Comparison of ENCODE assay signal across 20 cellular contexts in the genomic region with DNA sequence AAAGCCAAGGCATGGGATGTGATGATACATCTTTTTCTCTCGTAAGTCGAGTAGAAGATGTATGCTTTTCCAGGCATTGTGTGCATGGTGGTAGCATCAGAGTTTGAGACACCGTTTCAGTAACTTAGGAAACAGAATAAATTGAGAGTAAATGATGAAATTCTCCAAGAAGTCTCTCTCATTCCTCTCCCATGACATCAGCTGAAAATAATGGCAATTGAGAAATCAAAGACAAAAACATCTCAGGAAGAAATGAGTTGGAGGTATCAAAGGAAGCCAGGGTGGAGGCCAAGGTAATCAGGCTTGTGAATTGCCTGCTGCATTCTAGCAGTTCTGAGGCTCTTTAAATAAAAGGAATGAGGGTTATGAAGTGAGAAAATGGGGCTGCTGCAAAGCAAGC. TPM values are rescaled to one million over a fixed set of nuclear protein-coding genes. Genes with fewer than 3 reads are reported as not detected.
DNase-seq lines count a peak whose midpoint lies in the region; ATAC-seq and TF ChIP-seq lines count a peak whose summit lies in the region.
"Had no signal": no experiment of that assay in that cellular context is flagged by ENCODE, and none has a peak within 500 bp of the region (broad histone marks: within the 10 kb centered on the region; RNA-seq: fewer than 3 reads in every experiment).

No MANE protein-coding gene starts in this region.

- H3K36me3 Mint-ChIP-seq in mesothelial cell of epicardium = no peaks in the 10 kb centered on the region
- no peaks in the 10 kb centered on the region for H3K36me3 Mint-ChIP-seq in nephron progenitor cell (ENCODE audit: low read depth)
- H3K36me3 Mint-ChIP-seq: CD8-positive, alpha-beta T cell; immature natural killer cell had no signal

- H4K20me1 ChIP-seq in fibroblast of lung (ENCODE audit: control insufficient read depth, extremely low read depth, insufficient read depth, low read length) = no peaks in the 10 kb centered on the region

- H3K27ac ChIP-seq in fibroblast of lung (ENCODE audit: insufficient read depth, low read length) = no peak overlapping the region
- H3K27ac ChIP-seq: adrenal gland, upper lobe of left lung had no signal

- no peaks in the 10 kb centered on the region for H3K27me3 ChIP-seq in fibroblast of lung (ENCODE audit: control insufficient read depth, insufficient read depth, low read length)
- H3K27me3 ChIP-seq: adrenal gland, upper lobe of left lung had no signal

- H3K4me3 ChIP-seq in fibroblast of lung (replicated peaks in 1 of 4; ENCODE audit: control extremely low read depth in 1 of 4, insufficient read depth in 1 of 4, low read depth in 3 of 4, low read length in 4 of 4) = no peak overlapping the region
- H3K4me3 ChIP-seq: adrenal gland, upper lobe of left lung had no signal

- no peak overlapping the region for H3K4me3 Mint-ChIP-seq in mesothelial cell of epicardium
- no peak overlapping the region for H3K4me3 Mint-ChIP-seq in nephron progenitor cell
- H3K4me3 Mint-ChIP-seq: CD8-positive, alpha-beta T cell; immature natural killer cell; neural crest cell had no signal

- ATAC-seq in GM18867 (IDR thresholded peaks at IDR 0.05; ENCODE audit: unreplicated experiment) = no peak
- no peak for ATAC-seq in activated CD4-positive, CD25-positive, alpha-beta regulatory T cell treated with anti-CD3 and anti-CD28 coated beads, Interleukin-2, amount 50 U/mL, for 24 hours
- ATAC-seq: CD8-positive, alpha-beta T cell; Right ventricle myocardium inferior had no signal

- no peaks in the 10 kb centered on the region for H3K36me3 ChIP-seq in fibroblast of lung (ENCODE audit: control insufficient read depth, insufficient read depth, low read length)
- H3K36me3 ChIP-seq: adrenal gland, upper lobe of left lung had no signal

- H3K9me3 ChIP-seq in fibroblast of lung (ENCODE audit: control insufficient read depth, insufficient read depth, low read depth, low read length) = no peaks in the 10 kb centered on the region
- H3K9me3 ChIP-seq: adrenal gland, upper lobe of left lung had no signal

- H3K27ac Mint-ChIP-seq in mesothelial cell of epicardium (peak overlapping the region; percentile 57), nephron progenitor cell (no peak overlapping the region)
- H3K27ac Mint-ChIP-seq: activated T-helper 2 cell treated with anti-CD3 and anti-CD28 coated beads, Interferon-gamma antibody, Interleukin-2, Interleukin-4, amounts not matched to agents 10 μg/mL and 5 μg/mL and 100 μg/mL, durations not matched to agents 14 hours and 24 hours and 36 hours; CD8-positive, alpha-beta T cell; immature natural killer cell had no signal

- H3K9me3 Mint-ChIP-seq in mesothelial cell of epicardium (no peaks in the 10 kb centered on the region), nephron progenitor cell (no peaks in the 10 kb centered on the region)
- H3K9me3 Mint-ChIP-seq: activated T-helper 2 cell treated with anti-CD3 and anti-CD28 coated beads, Interferon-gamma antibody, Interleukin-2, Interleukin-4, amounts not matched to agents 10 μg/mL and 5 μg/mL and 100 μg/mL, durations not matched to agents 14 hours and 24 hours and 36 hours; CD8-positive, alpha-beta T cell; immature natural killer cell; neural crest cell had no signal

- H3K4me1 Mint-ChIP-seq in mesothelial cell of epicardium = peaks cover 18% of the 10 kb centered on the region
- no peaks in the 10 kb centered on the region for H3K4me1 Mint-ChIP-seq in nephron progenitor cell
- H3K4me1 Mint-ChIP-seq: immature natural killer cell, neural crest cell had no signal

- H3K9ac ChIP-seq in fibroblast of lung (ENCODE audit: insufficient read depth, low read length) = no peak overlapping the region

- TF ChIP-seq CTCF in fibroblast of lung (conservative IDR thresholded peaks at IDR 0.05 in 1 of 2, IDR thresholded peaks at IDR 0.05 in 1 of 2; ENCODE audit: low read depth in 1 of 2, low read length in 2 of 2) (no peak), mesothelial cell of epicardium (IDR thresholded peaks at IDR 0.05; ENCODE audit: unreplicated experiment) (no peak), nephron progenitor cell (IDR thresholded peaks at IDR 0.05) (no peak)

- peaks cover 2% of the 10 kb centered on the region for H3K4me1 ChIP-seq in fibroblast of lung (ENCODE audit: control insufficient read depth, extremely low read depth, insufficient read depth, low read length)
- H3K4me1 ChIP-seq: adrenal gland, upper lobe of left lung had no signal

- peak; percentile 24 for DNase-seq in AG08396 (ENCODE audit: low spot score)
- DNase-seq in LHCN-M2 (ENCODE audit: low read depth) = peak; percentile 64
- DNase-seq in fibroblast of lung (ENCODE audit: low read depth in 2 of 2) = peak; percentile 74 to 76
- DNase-seq in mesothelial cell of epicardium (ENCODE audit: low spot score in 2 of 2, unreplicated experiment in 2 of 2) = no peak
- no peak for DNase-seq in epidermal melanocyte (ENCODE audit: insufficient read length, low spot score)
- DNase-seq in nephron progenitor cell = no peak
- DNase-seq: adrenal gland; CD8-positive, alpha-beta T cell; DMS79; immature natural killer cell; NCI-H1694 treated with DMSO at 0.1 percent for 48 hours; NCI-H446; stimulated activated naive CD4-positive, alpha-beta T cell treated with Interleukin-2 at 50 U/mL for 16 hours; upper lobe of left lung had no signal

- H3K4me2 ChIP-seq in fibroblast of lung (ENCODE audit: extremely low read depth, insufficient read depth, low read length) = no peak overlapping the region

- peaks cover 9% of the 10 kb centered on the region for H3K27me3 Mint-ChIP-seq in mesothelial cell of epicardium (ENCODE audit: low read depth)
- H3K27me3 Mint-ChIP-seq in nephron progenitor cell (ENCODE audit: low read depth, poor library complexity) = no peaks in the 10 kb centered on the region

- no peaks in the 10 kb centered on the region for H3K79me2 ChIP-seq in fibroblast of lung (ENCODE audit: control insufficient read depth, insufficient read depth, low read length)

- H2AFZ ChIP-seq in fibroblast of lung (ENCODE audit: low read length) = no peak overlapping the region

RNA-seq across cellular contexts. Expression of gene SGCD, which starts 53.9 kb away (rescaled TPM):
- 18.9 and 22.4 TPM in 2 replicates for total RNA-seq in LHCN-M2 (2014; rRNA removed)
- 11.0 TPM for polyA plus RNA-seq in LHCN-M2 (2012)
- total RNA-seq in fibroblast of lung = 21.1 and 67.5 TPM in 2 replicates
- 13.3 and 18.4 TPM in 2 replicates for polyA plus RNA-seq in fibroblast of lung
- polyA plus RNA-seq in fibroblast of lung (2012) = 8.9 and 12.0 TPM in 2 replicates
- polyA minus RNA-seq in fibroblast of lung (ENCODE audit: low replicate concordance) = 2.5 and 3.1 TPM in 2 replicates
- 4.9 to 5.5 TPM (median 5.3 TPM) in 3 replicates for total RNA-seq in mesothelial cell of epicardium
- total RNA-seq: activated T-helper 2 cell treated with anti-CD3 and anti-CD28 coated beads, Interferon-gamma antibody, Interleukin-2, Interleukin-4, amounts not matched to agents 10 μg/mL and 5 μg/mL and 100 μg/mL, durations not matched to agents 14 hours and 24 hours and 36 hours; T-helper 1 cell treated with Interleukin-12 subunit alpha and Interleukin-12 subunit beta and Interleukin-4 antibody, amounts not matched to agents 30 ng/mL and 1 ng/mL, for 36 hours had no signal

Comparison
In these comparisons a context has a peak if more than half of its experiments do, and no peak if none do; other contexts are left out.
1. DNase-seq: peak in AG08396 (single experiment), LHCN-M2 (single experiment) and fibroblast of lung (2 of 2); none in mesothelial cell of epicardium (0 of 2), epidermal melanocyte (single experiment) and nephron progenitor cell (single experiment).